16 cellular contexts compared by ENCODE assay signal in the genomic region with DNA sequence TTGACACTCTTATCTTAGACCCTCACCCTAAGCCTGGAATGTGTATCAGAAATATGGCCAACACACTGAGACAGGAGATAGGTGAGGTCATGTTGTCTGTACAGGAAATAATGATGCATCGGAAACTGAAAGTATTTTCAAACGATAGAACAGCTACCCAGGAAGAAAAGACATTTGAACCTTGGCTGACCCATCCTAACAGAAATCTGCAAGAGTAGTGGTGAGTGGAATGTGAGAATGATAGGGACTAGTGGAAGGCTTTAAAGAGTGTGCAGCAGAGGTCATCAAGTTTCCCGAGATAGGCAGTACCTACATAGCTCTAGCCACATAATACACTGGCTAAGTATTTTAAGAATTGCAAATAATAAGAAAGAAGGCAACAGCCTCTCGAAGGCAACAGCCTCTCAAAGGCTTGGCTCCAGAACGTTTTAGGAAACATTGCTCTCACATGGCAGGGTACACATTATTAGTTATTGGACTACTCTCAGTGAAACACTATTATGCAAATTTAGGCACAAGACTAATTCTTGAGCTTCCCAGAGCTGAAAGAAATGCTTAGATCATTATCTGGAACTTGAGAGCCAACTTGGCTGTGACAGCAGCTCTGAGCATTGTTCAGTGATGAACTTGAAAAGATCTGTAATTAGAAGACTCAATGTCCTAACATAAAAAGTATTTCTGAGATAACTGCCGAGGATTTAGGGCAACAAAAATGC.
DNase-seq lines count a peak whose midpoint lies in the region; ATAC-seq, FAIRE-seq and TF ChIP-seq lines count a peak whose summit lies in the region.
"Had no signal": no experiment of that assay in that cellular context is flagged by ENCODE, and none has a peak within 500 bp of the region (broad histone marks: within the 10 kb centered on the region; RNA-seq: fewer than 3 reads in every experiment).

No MANE protein-coding gene starts in this region.

- no peak overlapping the region for H3K9ac ChIP-seq in IMR-90 (ENCODE audit: low read depth, low read length)
- H3K9ac ChIP-seq in GM12878 (ENCODE audit: control insufficient read depth, insufficient read depth, low read length) = no peak overlapping the region

- TF ChIP-seq EP300 in GM12878 (IDR thresholded peaks at IDR 0.05; ENCODE audit: borderline replicate concordance in 1 of 2, control insufficient read depth in 1 of 2, low read depth in 2 of 2, low read length in 2 of 2) = no peak

- no peaks in the 10 kb centered on the region for H3K79me1 ChIP-seq in IMR-90 (ENCODE audit: low read depth in 1 of 2, low read length in 2 of 2)

- no peak overlapping the region for H3K56ac ChIP-seq in IMR-90 (ENCODE audit: extremely low read depth, insufficient read depth, low read length)

- H3K4ac ChIP-seq in IMR-90 (ENCODE audit: low read depth, low read length) = no peak overlapping the region

- H4K91ac ChIP-seq in IMR-90 (ENCODE audit: insufficient read depth, low read depth, low read length) = no peak overlapping the region

- no peak overlapping the region for H4K8ac ChIP-seq in IMR-90 (ENCODE audit: low read depth in 2 of 2, low read length in 2 of 2)

- no peaks in the 10 kb centered on the region for H3K79me2 ChIP-seq in GM12878 (ENCODE audit: control insufficient read depth, insufficient read depth, low read length)

- H4K20me1 ChIP-seq in IMR-90 (ENCODE audit: insufficient read depth, low read length) (no peaks in the 10 kb centered on the region), GM12878 (ENCODE audit: control insufficient read depth, insufficient read depth) (no peaks in the 10 kb centered on the region)

- in situ Hi-C loops in IMR-90 (cut with MboI; ENCODE audit: low sequenced_read_pairs) = no loop called here
- in situ Hi-C loops in GM12878 (cut with MboI) = no loop called here

- WGBS in IMR-90 (ENCODE audit: extremely low coverage in 2 of 2, insufficient read length in 1 of 2), 2 experiments = no CpG with 5 or more reads among the region's 6 CpGs
- WGBS in GM12878 (ENCODE audit: insufficient coverage, insufficient replicate concordance, low lambda C conversion rate, missing lambda C conversion rate) = 15% methylated on average over 6 of the region's 6 CpGs

- no peak overlapping the region for H2BK20ac ChIP-seq in IMR-90 (ENCODE audit: low read depth, low read length)

- H3K36me3 ChIP-seq in IMR-90 (ENCODE audit: control insufficient read depth, insufficient read depth, low read length) (no peaks in the 10 kb centered on the region), GM12878 (ENCODE audit: control insufficient read depth in 2 of 2, insufficient read depth in 2 of 2, low read length in 1 of 2) (no peaks in the 10 kb centered on the region), left ventricle myocardium inferior (no peaks in the 10 kb centered on the region)
- H3K36me3 ChIP-seq: gastrocnemius medialis had no signal

- H4K5ac ChIP-seq in IMR-90 (ENCODE audit: low read depth, low read length) = no peak overlapping the region

- no peak for TF ChIP-seq RAD21 in IMR-90 (IDR thresholded peaks at IDR 0.05; ENCODE audit: low read length)
- TF ChIP-seq RAD21 in GM12878 (IDR thresholded peaks at IDR 0.05; ENCODE audit: insufficient read depth, low read depth, low read length) = no peak

- H2AK9ac ChIP-seq in IMR-90 (replicated peaks; ENCODE audit: low read depth, low read length, poor library complexity) = no peak overlapping the region

- no TSS peak for BruUV-seq in IMR-90 (replicated peaks; lab: Mats Ljungman, UMichigan)
- no TSS peak for BruUV-seq in GM12878 (replicated peaks; lab: Mats Ljungman, UMichigan)

- no peak for FAIRE-seq in GM12878 (lab: Jason Lieb, UNC)
- FAIRE-seq: keratinocyte had no signal

- H3K27ac ChIP-seq in IMR-90 (ENCODE audit: insufficient read depth, low read length) = no peak overlapping the region
- no peak overlapping the region for H3K27ac ChIP-seq in GM12878 (ENCODE audit: control insufficient read depth, insufficient read depth)
- H3K27ac ChIP-seq in left ventricle myocardium inferior (replicated peaks) = peak overlapping the region; percentile 69
- H3K27ac ChIP-seq: gastrocnemius medialis had no signal

- H3K4me3 ChIP-seq in IMR-90 (ENCODE audit: insufficient read depth, low read depth, low read length) (no peak overlapping the region), GM12878 (no peak overlapping the region), left ventricle myocardium inferior (peak overlapping the region; percentile 24)
- H3K4me3 ChIP-seq: gastrocnemius medialis had no signal

- dilution Hi-C loops in IMR-90 (cut with HindIII; ENCODE audit: low sequenced_read_pairs, unreplicated experiment) = no loop called here

- H3K4me1 ChIP-seq in IMR-90 (ENCODE audit: control insufficient read depth, insufficient read depth, low read length) (no peaks in the 10 kb centered on the region), GM12878 (ENCODE audit: control insufficient read depth, insufficient read depth, low read length) (no peaks in the 10 kb centered on the region), left ventricle myocardium inferior (peaks cover 27% of the 10 kb centered on the region)
- H3K4me1 ChIP-seq: gastrocnemius medialis had no signal

- intact Hi-C loops in IMR-90 (cut with micrococcal nuclease) (no loop called here), GM12878 (cut with micrococcal nuclease; ENCODE audit: unreplicated experiment) (no loop called here), left ventricle myocardium inferior (cut with micrococcal nuclease) (no loop called here), sciatic nerve (cut with DNase I) (no loop called here)

- H2AFZ ChIP-seq in IMR-90 (replicated peaks; ENCODE audit: low read length, poor library complexity) = no peak overlapping the region
- H2AFZ ChIP-seq in GM12878 (ENCODE audit: control insufficient read depth, low read depth, low read length) = no peak overlapping the region

- RAD21 ChIA-PET in GM12878 (lab: Charles Lee; ENCODE audit: unreplicated experiment) = no interaction called here

- SMC1A ChIA-PET in GM12878 (lab: Charles Lee; ENCODE audit: uncharacterized antibody, unreplicated experiment) = no interaction called here

- H3K23ac ChIP-seq in IMR-90 (ENCODE audit: low read depth, low read length) = no peak overlapping the region

- no peak for TF ChIP-seq POLR2A in IMR-90 (IDR thresholded peaks at IDR 0.05; ENCODE audit: low read depth, low read length)
- TF ChIP-seq POLR2A in GM12878 (IDR thresholded peaks at IDR 0.05; ENCODE audit: low read depth, low read length) = no peak

- no peak overlapping the region for H3K18ac ChIP-seq in IMR-90 (ENCODE audit: low read depth, low read length)

- no peaks in the 10 kb centered on the region for H3K9me1 ChIP-seq in IMR-90 (ENCODE audit: insufficient read depth, low read length)

- no peak overlapping the region for H2AK5ac ChIP-seq in IMR-90 (ENCODE audit: low read depth, low read length)

- no peak overlapping the region for H2BK120ac ChIP-seq in IMR-90 (ENCODE audit: low read depth, low read length)

- no peaks in the 10 kb centered on the region for H3K9me3 ChIP-seq in IMR-90 (ENCODE audit: control insufficient read depth, insufficient read depth, low read length)
- H3K9me3 ChIP-seq in GM12878 (replicated peaks; ENCODE audit: control insufficient read depth, insufficient read depth, low read length) = no peaks in the 10 kb centered on the region
- no peaks in the 10 kb centered on the region for H3K9me3 ChIP-seq in left ventricle myocardium inferior (replicated peaks)
- H3K9me3 ChIP-seq: gastrocnemius medialis had no signal

- H2BK15ac ChIP-seq in IMR-90 (ENCODE audit: low read depth, low read length) = no peak overlapping the region

- H3K4me2 ChIP-seq in IMR-90 (ENCODE audit: low read depth, low read length) = peak overlapping the region; percentile 56; the same call in 1 of the 2 replicates
- no peak overlapping the region for H3K4me2 ChIP-seq in GM12878 (ENCODE audit: control insufficient read depth, insufficient read depth)

- POLR2A ChIA-PET in IMR-90 (lab: Charles Lee; ENCODE audit: unreplicated experiment) (no interaction called here), GM12878 (lab: Charles Lee) (no interaction called here)

- CTCF ChIA-PET in IMR-90 (lab: Yijun Ruan, JAX) = no interaction called here
- CTCF ChIA-PET in GM12878 (lab: Yijun Ruan, JAX) = interaction anchor here (0.6 kb wide), 1 partner anchor 615 kb away, joined by 4 read pairs; no protein-coding TSS in a partner anchor

- no peak for TF ChIP-seq CTCF in IMR-90 (conservative IDR thresholded peaks at IDR 0.05; ENCODE audit: low read depth, low read length)
- no peak for TF ChIP-seq CTCF in GM12878 (IDR thresholded peaks at IDR 0.05 in 2 of 3, conservative IDR thresholded peaks at IDR 0.05 in 1 of 3; ENCODE audit: control insufficient read depth in 2 of 3, extremely low read depth in 1 of 3, insufficient read depth in 1 of 3, low read depth in 3 of 3, low read length in 3 of 3)
- TF ChIP-seq CTCF in left ventricle myocardium inferior (IDR thresholded peaks at IDR 0.05; ENCODE audit: borderline replicate concordance) = no peak

- no peak overlapping the region for H2BK5ac ChIP-seq in IMR-90 (ENCODE audit: low read depth, low read length, poor library complexity, severe bottlenecking)

- ATAC-seq in IMR-90 (ENCODE audit: low read depth) (no peak), GM12878 (no peak), sciatic nerve (peak; percentile 65), GM18517 (IDR thresholded peaks at IDR 0.05; ENCODE audit: unreplicated experiment) (no peak)
- ATAC-seq: effector memory CD8-positive, alpha-beta T cell; gastrocnemius medialis; naive thymus-derived CD4-positive, alpha-beta T cell had no signal

- H3K27me3 ChIP-seq in IMR-90 (ENCODE audit: control insufficient read depth, insufficient read depth, low read length) (no peaks in the 10 kb centered on the region; the same call in 1 of the 2 replicates), GM12878 (replicated peaks in 1 of 2; ENCODE audit: control insufficient read depth in 2 of 2, insufficient read depth in 2 of 2, low read length in 1 of 2) (no peaks in the 10 kb centered on the region), left ventricle myocardium inferior (ENCODE audit: low read depth) (no peaks in the 10 kb centered on the region)
- H3K27me3 ChIP-seq: gastrocnemius medialis had no signal

- H3K14ac ChIP-seq in IMR-90 (replicated peaks; ENCODE audit: low read depth, low read length) = no peak overlapping the region

- no peak for DNase-seq in IMR-90
- no peak for DNase-seq in GM12878 (ENCODE audit: low read depth, low spot score)
- DNase-seq in left ventricle myocardium inferior = no peak
- DNase-seq in sciatic nerve (ENCODE audit: low spot score) = no peak
- no peak for DNase-seq in GM19238 (ENCODE audit: insufficient read length, low spot score)
- DNase-seq in effector CD8-positive, alpha-beta T cell (lab: John Stamatoyannopoulos, UW) = no peak
- DNase-seq: activated CD4-positive, alpha-beta T cell treated with anti-CD3 and anti-CD28 coated beads, Interleukin-2, amount 50 U/mL, for 48 hours; CD4-positive, CD25-positive, alpha-beta regulatory T cell; effector memory CD8-positive, alpha-beta T cell; gastrocnemius medialis; H7; naive thymus-derived CD4-positive, alpha-beta T cell; NCI-H187; stimulated activated naive CD4-positive, alpha-beta T cell treated with Interleukin-2 at 50 U/mL for 16 hours had no signal

TF ChIP-seq in IMR-90, 13 proteins besides CTCF, POLR2A, EP300 and RAD21:
- TF ChIP-seq MXI1 (IDR thresholded peaks at IDR 0.05; ENCODE audit: borderline replicate concordance, low read depth, low read length) = no peak

TF ChIP-seq in GM12878, 131 proteins besides CTCF, POLR2A, EP300 and RAD21 (continues in another document):
- 0 out of 2 replicates have a peak, but pooled peaks have one; percentile 28 for TF ChIP-seq CREM (IDR thresholded peaks at IDR 0.05; ENCODE audit: low read depth)
